In the genomic region with DNA sequence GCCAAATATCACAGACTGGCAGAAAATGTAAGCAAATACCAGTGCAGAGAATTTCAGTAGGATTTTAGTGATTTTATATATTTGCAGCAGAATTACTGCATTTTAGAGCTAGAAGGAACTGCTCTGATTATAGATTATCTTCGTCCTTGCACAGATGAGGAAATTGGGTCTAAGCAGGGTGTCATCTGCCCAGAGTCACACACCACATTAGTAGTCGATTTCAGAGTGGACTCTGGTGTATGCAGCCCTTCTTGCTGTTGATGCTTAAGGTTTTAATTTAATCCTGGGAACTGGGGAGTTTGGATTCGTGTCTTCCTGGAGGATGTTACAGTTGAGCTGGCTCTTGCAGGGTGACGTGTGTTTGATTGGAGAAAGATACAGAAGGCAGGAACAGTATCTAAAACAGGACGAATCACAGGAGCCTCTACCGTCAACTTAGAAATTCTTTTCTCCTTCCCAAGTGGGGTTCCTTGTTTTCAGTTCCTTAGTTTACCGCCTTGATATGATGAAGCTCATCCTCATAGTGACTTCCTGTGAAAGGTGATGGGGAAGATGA, we compare ENCODE assay signal across 1 cellular context.
TF ChIP-seq lines count a peak whose summit lies in the region.

No MANE protein-coding gene starts in this region.

TF ChIP-seq in endothelial cell of umbilical vein, 7 proteins besides CTCF, POLR2A, EP300 and RAD21:
- TF ChIP-seq, protein P1, sequence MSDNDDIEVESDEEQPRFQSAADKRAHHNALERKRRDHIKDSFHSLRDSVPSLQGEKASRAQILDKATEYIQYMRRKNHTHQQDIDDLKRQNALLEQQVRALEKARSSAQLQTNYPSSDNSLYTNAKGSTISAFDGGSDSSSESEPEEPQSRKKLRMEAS (IDR thresholded peaks at IDR 0.05; ENCODE audit: insufficient read depth, insufficient read length), result no peak
- TF ChIP-seq FOS (IDR thresholded peaks at IDR 0.05; ENCODE audit: borderline replicate concordance, insufficient read depth, low read length) (no peak), JUN (IDR thresholded peaks at IDR 0.05; ENCODE audit: borderline replicate concordance, insufficient read depth, insufficient read length, low read depth) (no peak), POLR2AphosphoS5 (IDR thresholded peaks at IDR 0.05; ENCODE audit: insufficient read depth, low read depth, low read length) (no peak), MYC (IDR thresholded peaks at IDR 0.05; ENCODE audit: low read depth, low read length) (no peak), EZH2 (IDR thresholded peaks at IDR 0.05; ENCODE audit: borderline replicate concordance, low read depth, low read length, severe bottlenecking) (no peak), GATA2 (IDR thresholded peaks at IDR 0.05; ENCODE audit: insufficient read depth, insufficient read length, low read depth, low read length) (no peak)
